2 cellular contexts compared by ENCODE assay signal in the genomic region with DNA sequence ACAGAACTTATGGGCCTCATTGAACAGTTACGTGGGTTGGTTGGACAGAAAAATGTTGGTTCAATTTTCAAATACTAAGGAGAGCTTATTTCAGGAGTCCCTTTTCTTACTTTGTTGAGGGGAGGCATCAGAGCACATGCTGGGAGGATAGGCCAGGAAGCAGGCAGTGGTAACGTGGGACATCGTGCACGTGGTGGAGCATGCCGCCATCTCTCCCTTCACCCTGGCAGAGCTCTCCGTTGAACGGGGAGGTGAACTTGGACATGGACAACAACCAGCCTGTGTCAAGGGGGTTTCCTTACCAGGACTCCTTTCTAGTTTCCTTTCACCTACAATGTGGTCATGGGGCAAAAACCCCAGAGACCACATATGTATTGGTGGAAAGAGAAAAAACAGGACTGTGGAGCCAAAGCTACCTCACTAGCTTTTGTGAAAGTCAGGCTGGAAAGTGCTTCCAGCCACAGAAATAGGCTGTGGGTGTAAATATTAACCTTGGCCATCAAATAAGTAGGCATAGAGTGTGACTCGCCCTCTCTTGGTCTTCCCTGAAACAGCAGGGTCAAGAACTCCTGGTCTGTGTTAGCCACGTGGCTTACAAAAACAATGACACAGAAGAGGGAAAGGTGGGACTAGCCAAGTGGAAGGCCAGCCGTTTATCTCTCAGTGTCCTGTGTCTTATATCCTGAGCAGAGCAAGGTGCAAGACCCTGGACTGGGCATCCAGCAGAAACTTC.
TF ChIP-seq lines count a peak whose summit lies in the region.

No MANE protein-coding gene starts in this region.

TF ChIP-seq in IMR-90, 13 proteins besides CTCF, POLR2A, EP300 and RAD21:
- TF ChIP-seq MXI1 (IDR thresholded peaks at IDR 0.05; ENCODE audit: borderline replicate concordance, low read depth, low read length) (peak; percentile 66; the same call in 1 of the 2 replicates), NFE2L2 (IDR thresholded peaks at IDR 0.05; ENCODE audit: low read depth, low read length) (no peak), SMC3 (IDR thresholded peaks at IDR 0.05; ENCODE audit: low read depth, low read length) (peak; percentile 25; the same call in 1 of the 2 replicates), CHD1 (IDR thresholded peaks at IDR 0.05; ENCODE audit: low read depth, low read length) (no peak), RFX5 (IDR thresholded peaks at IDR 0.05; ENCODE audit: low read depth, low read length) (no peak), BHLHE40 (IDR thresholded peaks at IDR 0.05; ENCODE audit: low read depth, low read length) (no peak), RCOR1 (IDR thresholded peaks at IDR 0.05; ENCODE audit: insufficient replicate concordance, low read length) (no peak), MAFK (IDR thresholded peaks at IDR 0.05; ENCODE audit: low read depth, low read length) (no peak), MAZ (IDR thresholded peaks at IDR 0.05; ENCODE audit: borderline replicate concordance, low read depth, low read length) (no peak), FOS (IDR thresholded peaks at IDR 0.05; ENCODE audit: low read depth, low read length) (no peak), CEBPB (IDR thresholded peaks at IDR 0.05; ENCODE audit: low read depth, low read length) (no peak)
- TF ChIP-seq, protein P1, sequence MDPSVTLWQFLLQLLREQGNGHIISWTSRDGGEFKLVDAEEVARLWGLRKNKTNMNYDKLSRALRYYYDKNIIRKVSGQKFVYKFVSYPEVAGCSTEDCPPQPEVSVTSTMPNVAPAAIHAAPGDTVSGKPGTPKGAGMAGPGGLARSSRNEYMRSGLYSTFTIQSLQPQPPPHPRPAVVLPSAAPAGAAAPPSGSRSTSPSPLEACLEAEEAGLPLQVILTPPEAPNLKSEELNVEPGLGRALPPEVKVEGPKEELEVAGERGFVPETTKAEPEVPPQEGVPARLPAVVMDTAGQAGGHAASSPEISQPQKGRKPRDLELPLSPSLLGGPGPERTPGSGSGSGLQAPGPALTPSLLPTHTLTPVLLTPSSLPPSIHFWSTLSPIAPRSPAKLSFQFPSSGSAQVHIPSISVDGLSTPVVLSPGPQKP (IDR thresholded peaks at IDR 0.05; ENCODE audit: borderline replicate concordance, low read depth, low read length) = no peak
- TF ChIP-seq, protein P2, sequence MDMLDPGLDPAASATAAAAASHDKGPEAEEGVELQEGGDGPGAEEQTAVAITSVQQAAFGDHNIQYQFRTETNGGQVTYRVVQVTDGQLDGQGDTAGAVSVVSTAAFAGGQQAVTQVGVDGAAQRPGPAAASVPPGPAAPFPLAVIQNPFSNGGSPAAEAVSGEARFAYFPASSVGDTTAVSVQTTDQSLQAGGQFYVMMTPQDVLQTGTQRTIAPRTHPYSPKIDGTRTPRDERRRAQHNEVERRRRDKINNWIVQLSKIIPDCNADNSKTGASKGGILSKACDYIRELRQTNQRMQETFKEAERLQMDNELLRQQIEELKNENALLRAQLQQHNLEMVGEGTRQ (IDR thresholded peaks at IDR 0.05; ENCODE audit: low read depth, low read length) = peak; percentile 78

TF ChIP-seq in GM12878, 131 proteins besides CTCF, POLR2A, EP300 and RAD21:
- TF ChIP-seq RUNX3 (IDR thresholded peaks at IDR 0.05; ENCODE audit: low read length) = peak; percentile 70
- no peak for TF ChIP-seq WRNIP1 (IDR thresholded peaks at IDR 0.05; ENCODE audit: borderline replicate concordance, low read depth, low read length)
- TF ChIP-seq, protein P3, sequence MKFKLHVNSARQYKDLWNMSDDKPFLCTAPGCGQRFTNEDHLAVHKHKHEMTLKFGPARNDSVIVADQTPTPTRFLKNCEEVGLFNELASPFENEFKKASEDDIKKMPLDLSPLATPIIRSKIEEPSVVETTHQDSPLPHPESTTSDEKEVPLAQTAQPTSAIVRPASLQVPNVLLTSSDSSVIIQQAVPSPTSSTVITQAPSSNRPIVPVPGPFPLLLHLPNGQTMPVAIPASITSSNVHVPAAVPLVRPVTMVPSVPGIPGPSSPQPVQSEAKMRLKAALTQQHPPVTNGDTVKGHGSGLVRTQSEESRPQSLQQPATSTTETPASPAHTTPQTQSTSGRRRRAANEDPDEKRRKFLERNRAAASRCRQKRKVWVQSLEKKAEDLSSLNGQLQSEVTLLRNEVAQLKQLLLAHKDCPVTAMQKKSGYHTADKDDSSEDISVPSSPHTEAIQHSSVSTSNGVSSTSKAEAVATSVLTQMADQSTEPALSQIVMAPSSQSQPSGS (IDR thresholded peaks at IDR 0.05; ENCODE audit: low read length) = no peak
- 0 out of 2 replicates have a peak, but pooled peaks have one; percentile 27 for TF ChIP-seq DPF2 (IDR thresholded peaks at IDR 0.05)
- TF ChIP-seq ASH2L (IDR thresholded peaks at IDR 0.05; ENCODE audit: borderline replicate concordance, low read depth) = no peak
- peak; percentile 41 to 45; a peak in 3 of 4 replicates for TF ChIP-seq IKZF2 (IDR thresholded peaks at IDR 0.05)
- no peak for TF ChIP-seq RBBP5 (conservative IDR thresholded peaks at IDR 0.05)
- TF ChIP-seq POLR2AphosphoS5 (IDR thresholded peaks at IDR 0.05; ENCODE audit: low read length) = no peak
- TF ChIP-seq, protein P4, sequence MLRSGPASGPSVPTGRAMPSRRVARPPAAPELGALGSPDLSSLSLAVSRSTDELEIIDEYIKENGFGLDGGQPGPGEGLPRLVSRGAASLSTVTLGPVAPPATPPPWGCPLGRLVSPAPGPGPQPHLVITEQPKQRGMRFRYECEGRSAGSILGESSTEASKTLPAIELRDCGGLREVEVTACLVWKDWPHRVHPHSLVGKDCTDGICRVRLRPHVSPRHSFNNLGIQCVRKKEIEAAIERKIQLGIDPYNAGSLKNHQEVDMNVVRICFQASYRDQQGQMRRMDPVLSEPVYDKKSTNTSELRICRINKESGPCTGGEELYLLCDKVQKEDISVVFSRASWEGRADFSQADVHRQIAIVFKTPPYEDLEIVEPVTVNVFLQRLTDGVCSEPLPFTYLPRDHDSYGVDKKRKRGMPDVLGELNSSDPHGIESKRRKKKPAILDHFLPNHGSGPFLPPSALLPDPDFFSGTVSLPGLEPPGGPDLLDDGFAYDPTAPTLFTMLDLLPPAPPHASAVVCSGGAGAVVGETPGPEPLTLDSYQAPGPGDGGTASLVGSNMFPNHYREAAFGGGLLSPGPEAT (IDR thresholded peaks at IDR 0.05; ENCODE audit: low read depth) = 0 out of 2 replicates have a peak, but pooled peaks have one; percentile 29
- no peak for TF ChIP-seq MEF2B (IDR thresholded peaks at IDR 0.05; ENCODE audit: partially characterized antibody, poor library complexity, severe bottlenecking)
- TF ChIP-seq BHLHE40 (IDR thresholded peaks at IDR 0.05; ENCODE audit: borderline replicate concordance in 1 of 2, low read depth in 2 of 2, low read length in 1 of 2) = peak in 1 of 2 experiments; percentile 5; a peak in 1 of 4 replicates
- TF ChIP-seq SP1 (IDR thresholded peaks at IDR 0.05; ENCODE audit: low read depth, low read length) = no peak
- TF ChIP-seq IKZF1 (conservative IDR thresholded peaks at IDR 0.05) = peak; percentile 43
- no peak for TF ChIP-seq ZNF274 (IDR thresholded peaks at IDR 0.05; ENCODE audit: insufficient read depth, insufficient read length)
- TF ChIP-seq, protein P5, sequence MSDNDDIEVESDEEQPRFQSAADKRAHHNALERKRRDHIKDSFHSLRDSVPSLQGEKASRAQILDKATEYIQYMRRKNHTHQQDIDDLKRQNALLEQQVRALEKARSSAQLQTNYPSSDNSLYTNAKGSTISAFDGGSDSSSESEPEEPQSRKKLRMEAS (IDR thresholded peaks at IDR 0.05; ENCODE audit: low read depth, low read length) = no peak
- TF ChIP-seq EZH2 (IDR thresholded peaks at IDR 0.05; ENCODE audit: borderline replicate concordance, control insufficient read depth, low read depth, low read length) = no peak
